7 cellular contexts compared by ENCODE assay signal in the genomic region with DNA sequence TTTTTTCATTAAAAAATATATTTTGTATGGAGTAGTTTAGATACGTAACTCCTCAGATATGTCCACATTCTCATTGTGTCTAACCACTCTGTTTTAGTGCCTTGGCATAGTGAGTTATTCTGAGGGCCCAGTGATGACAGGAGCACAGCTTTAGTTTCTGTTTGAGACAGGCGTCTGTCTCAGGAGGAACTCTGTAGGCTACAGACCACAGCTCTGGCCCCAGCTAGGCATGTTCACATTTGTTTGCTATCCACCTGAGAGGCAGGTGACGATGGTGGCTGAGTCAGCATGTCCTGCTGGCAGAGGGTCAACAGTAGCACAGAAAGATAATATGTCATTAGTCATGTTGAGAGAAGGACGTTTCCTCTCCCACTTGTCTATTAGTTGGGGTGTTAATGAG. TPM values are rescaled to one million over a fixed set of nuclear protein-coding genes. Genes with fewer than 3 reads are reported as not detected.
DNase-seq lines count a peak whose midpoint lies in the region; ATAC-seq lines count a peak whose summit lies in the region.

No MANE protein-coding gene starts in this region.

- H3K36me3 Mint-ChIP-seq in CD8-positive, alpha-beta memory T cell: peaks cover 0 to 3% (median 0%) of the 10 kb centered on the region in 3 donors

- H3K4me3 ChIP-seq in CD8-positive, alpha-beta memory T cell (ENCODE audit: low read length): no peak overlapping the region

- no peaks in the 10 kb centered on the region for H3K9me3 Mint-ChIP-seq in CD8-positive, alpha-beta memory T cell

- POLR2A ChIA-PET in CD8-positive, alpha-beta memory T cell (lab: Charles Lee): no interaction called here

- H3K27me3 ChIP-seq in CD8-positive, alpha-beta memory T cell (ENCODE audit: insufficient read depth, low read length, poor library complexity, severe bottlenecking): no peaks in the 10 kb centered on the region

- peak overlapping the region in 1 of 8 donors; percentile 12 for H3K27ac Mint-ChIP-seq in CD8-positive, alpha-beta memory T cell

- H3K4me3 Mint-ChIP-seq in CD8-positive, alpha-beta memory T cell: no peak overlapping the region

- no peaks in the 10 kb centered on the region for H3K4me1 ChIP-seq in CD8-positive, alpha-beta memory T cell (ENCODE audit: insufficient read depth, low read length)

- H3K27ac ChIP-seq in CD8-positive, alpha-beta memory T cell (ENCODE audit: low read depth, low read length): no peak overlapping the region

- H3K9me3 ChIP-seq in CD8-positive, alpha-beta memory T cell (ENCODE audit: low read length): no peaks in the 10 kb centered on the region

- peaks cover 0 to 3% of the 10 kb centered on the region in 2 donors for H3K27me3 Mint-ChIP-seq in CD8-positive, alpha-beta memory T cell

- no peaks in the 10 kb centered on the region for H3K36me3 ChIP-seq in CD8-positive, alpha-beta memory T cell (ENCODE audit: insufficient read depth, low read length)

- CTCF ChIA-PET in CD8-positive, alpha-beta memory T cell (lab: Charles Lee): no interaction called here

- no peaks in the 10 kb centered on the region for H3K4me1 Mint-ChIP-seq in CD8-positive, alpha-beta memory T cell

- DNase-seq in NCI-H345 treated with DMSO at 0.1 percent for 48 hours (lab: John Stamatoyannopoulos, UW; ENCODE audit: unreplicated experiment) (peak; percentile 45), iris pigment epithelial cell (ENCODE audit: low read depth) (peak; percentile 31), RKO (ENCODE audit: low spot score) (no peak), ACHN (no peak)
- DNase-seq in CD8-positive, alpha-beta memory T cell: no peak

- in situ Hi-C loops in ACHN (cut with HindIII; ENCODE audit: low pct_ligation_motif_present, low pct_unique_long_range_greater_than_20kb, low sequenced_read_pairs): no loop called here

- ATAC-seq in GM19023 (IDR thresholded peaks at IDR 0.05; ENCODE audit: unreplicated experiment): peak; percentile 88
- peak; percentile 65 for ATAC-seq in HG02870 (IDR thresholded peaks at IDR 0.05; ENCODE audit: unreplicated experiment)

RNA-seq across cellular contexts. Expression of gene LRRC1, which starts 16.3 kb away (rescaled TPM):
- total RNA-seq in CD8-positive, alpha-beta memory T cell: 1 to 10 TPM; 2.4 to 2.5 TPM
- polyA plus RNA-seq in CD8-positive, alpha-beta memory T cell: 1.6 TPM

Comparison
In these comparisons a context has a peak if more than half of its experiments do, and no peak if none do; other contexts are left out.
1. DNase-seq: peak in NCI-H345 treated with DMSO at 0.1 percent for 48 hours (single experiment) and iris pigment epithelial cell (single experiment); none in CD8-positive, alpha-beta memory T cell (0 of 5), RKO (single experiment) and ACHN (single experiment).